In the genomic region with DNA sequence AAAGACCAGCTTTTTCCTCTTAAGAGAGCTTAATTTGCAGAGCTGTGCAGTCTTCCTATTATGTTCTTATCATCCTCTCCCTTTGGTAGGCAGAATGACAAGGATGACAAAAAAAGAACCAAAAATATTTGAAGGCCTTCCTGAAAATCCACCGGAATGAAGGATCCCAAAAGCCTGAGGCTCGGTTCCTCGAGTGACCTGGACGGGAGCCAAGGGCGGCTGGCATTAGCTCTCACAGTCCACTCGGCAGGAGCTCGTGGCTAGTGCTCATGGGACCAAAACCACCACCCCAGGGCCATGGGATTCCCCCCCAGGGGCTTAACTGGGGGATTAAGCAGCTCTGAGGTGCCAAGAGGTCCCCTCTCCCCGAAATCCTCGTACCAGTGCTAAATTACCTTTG, we compare ENCODE assay signal across 9 cellular contexts. TPM values are rescaled to one million over a fixed set of nuclear protein-coding genes. Genes with fewer than 3 reads are reported as not detected.
A peak's percentile ranks its signal among the peaks of the same experiment; 100 is the strongest.
DNase-seq lines count a peak whose midpoint lies in the region; ATAC-seq, FAIRE-seq and TF ChIP-seq lines count a peak whose summit lies in the region.
"Had no signal": no experiment of that assay in that cellular context is flagged by ENCODE, and none has a peak within 500 bp of the region (broad histone marks: within the 10 kb centered on the region; RNA-seq: fewer than 3 reads in every experiment).

No MANE protein-coding gene starts in this region.

- H3K27me3 ChIP-seq in pancreas = peaks cover 0 to 1% (median 0%) of the 10 kb centered on the region in 4 donors

- H3K9me3 ChIP-seq in OCI-LY7 (ENCODE audit: low read length) = no peaks in the 10 kb centered on the region
- no peaks in the 10 kb centered on the region for H3K9me3 ChIP-seq in pancreas

- peak overlapping the region; percentile 70; the same call in 1 of the 2 replicates for H3K4me2 ChIP-seq in OCI-LY7 (ENCODE audit: low read length)

- H3K4me3 ChIP-seq in AG04449 (ENCODE audit: low read depth, low read length) (peak overlapping the region; percentile 63), OCI-LY7 (ENCODE audit: low read depth, low read length, poor library complexity, severe bottlenecking) (peak overlapping the region; percentile 68), epithelial cell of proximal tubule (ENCODE audit: low read depth, low read length) (peak overlapping the region; percentile 63), pancreas (peak overlapping the region; percentile 36 to 71 (median 50))

- 17 to 19% methylated on average over 9 of the region's 9 CpGs for WGBS in pancreas, 2 donors

- FAIRE-seq in pancreas (lab: Jason Lieb, UNC) (no peak), H54 (lab: Jason Lieb, UNC) (no peak)

- no peak for DNase-seq in AG04449 (ENCODE audit: low read depth, low spot score)
- no peak for DNase-seq in OCI-LY7 (ENCODE audit: low spot score)
- DNase-seq in epithelial cell of proximal tubule (ENCODE audit: low read depth) = no peak
- peak in 3 of 6 donors; percentile 23 to 69 (median 56) for DNase-seq in pancreas
- no peak for DNase-seq in H54 (ENCODE audit: insufficient read length, low spot score)
- no peak for DNase-seq in CD1c-positive myeloid dendritic cell (ENCODE audit: extremely low spot score)

- ATAC-seq in GM21447 (IDR thresholded peaks at IDR 0.05; ENCODE audit: unreplicated experiment) (peak; percentile 21), pancreas (no peak), HG03108 (IDR thresholded peaks at IDR 0.05; ENCODE audit: unreplicated experiment) (no peak)

- H2AFZ ChIP-seq in OCI-LY7 (ENCODE audit: low read length) = peak overlapping the region; percentile 88; the same call in 1 of the 2 replicates

- no peaks in the 10 kb centered on the region for H3K9me2 ChIP-seq in OCI-LY7 (ENCODE audit: insufficient read depth, low read length)

- TF ChIP-seq POLR2A in H54 (IDR thresholded peaks at IDR 0.05; ENCODE audit: low read depth, low read length) = no peak

- no peaks in the 10 kb centered on the region for H3K79me2 ChIP-seq in OCI-LY7 (ENCODE audit: insufficient read depth, low read depth, low read length)

- H3K36me3 ChIP-seq in OCI-LY7 (ENCODE audit: insufficient read depth, low read length) (no peaks in the 10 kb centered on the region), pancreas (no peaks in the 10 kb centered on the region)

- TF ChIP-seq CTCF in AG04449 (IDR thresholded peaks at IDR 0.05; ENCODE audit: insufficient read depth, low read length, missing control alignments) (no peak), OCI-LY7 (conservative IDR thresholded peaks at IDR 0.05; ENCODE audit: low read length) (no peak), epithelial cell of proximal tubule (conservative IDR thresholded peaks at IDR 0.05; ENCODE audit: low read depth, low read length) (no peak), pancreas (IDR thresholded peaks at IDR 0.05) (no peak)

- CTCF ChIA-PET in AG04449 (lab: Yijun Ruan, JAX) = interaction anchor here (0.6 to 2.4 kb wide), 8 partner anchors 9 to 439 kb away, joined by 3 to 9 read pairs (median 4); no protein-coding TSS in a partner anchor
- CTCF ChIA-PET in OCI-LY7 (lab: Charles Lee; ENCODE audit: unreplicated experiment) = interaction anchor here (0.8 kb wide), 1 partner anchor 10 kb away, joined by 3 read pairs; no protein-coding TSS in a partner anchor

- peaks cover 2% of the 10 kb centered on the region for H3K4me1 ChIP-seq in OCI-LY7 (ENCODE audit: insufficient read depth, low read length, poor library complexity, severe bottlenecking)
- peaks cover 0 to 5% (median 0%) of the 10 kb centered on the region in 3 donors for H3K4me1 ChIP-seq in pancreas

- intact Hi-C loops in OCI-LY7 (cut with micrococcal nuclease; ENCODE audit: unreplicated experiment) (no loop called here), pancreas (cut with DNase I) (no loop called here)

- no TSS peak for BruUV-seq in OCI-LY7 (replicated peaks; lab: Mats Ljungman, UMichigan)

- no peaks in the 10 kb centered on the region for H4K20me1 ChIP-seq in OCI-LY7 (ENCODE audit: insufficient read depth, low read length)

- POLR2A ChIA-PET in AG04449 (lab: Yijun Ruan, JAX) (no interaction called here), OCI-LY7 (lab: Charles Lee) (interaction anchor here (1.1 kb wide), 1 partner anchor 9 kb away, joined by 6 read pairs; no protein-coding TSS in a partner anchor)

- H3K27ac ChIP-seq in OCI-LY7 (ENCODE audit: low read depth, low read length, poor library complexity, severe bottlenecking) = no peak overlapping the region
- peak overlapping the region in 2 of 4 donors; percentile 25 to 38 for H3K27ac ChIP-seq in pancreas
- H3K27ac ChIP-seq: epithelial cell of prostate had no signal

RNA-seq across cellular contexts. Expression of a gene that starts 0.6 kb away (rescaled TPM):
- 7.2 and 8.6 TPM in 2 replicates for total RNA-seq in OCI-LY7 (2014; rRNA removed; shearing (Covaris generic))
- total RNA-seq in OCI-LY7 (2022) (10.4 and 10.6 TPM in 2 replicates), epithelial cell of proximal tubule (1.8 and 8.4 TPM in 2 replicates), pancreas (1 to 10 TPM; 1.4 to 4.5 (median 3.3) TPM)
- polyA plus RNA-seq in pancreas = 1 to 10 TPM; 1.4 to 4.5 TPM
